ENCODE assay signal across 18 cellular contexts in genomic region chr11:70756341-70756740, GRCh38.
DNase-seq lines count a peak whose midpoint lies in the region; ATAC-seq and TF ChIP-seq lines count a peak whose summit lies in the region.
"Had no signal": no experiment of that assay in that cellular context is flagged by ENCODE, and none has a peak within 500 bp of the region (broad histone marks: within the 10 kb centered on the region; RNA-seq: fewer than 3 reads in every experiment).

No MANE protein-coding gene starts in this region.

- H3K4me1 Mint-ChIP-seq in endodermal cell: no peaks in the 10 kb centered on the region
- H3K4me1 Mint-ChIP-seq: B cell; CD4-positive, CD25-positive, alpha-beta regulatory T cell had no signal

- H3K4me2 ChIP-seq in neural cell (ENCODE audit: low read length): no peak overlapping the region

- no peaks in the 10 kb centered on the region for H4K20me1 ChIP-seq in neural cell (ENCODE audit: insufficient read depth)

- H3K27ac Mint-ChIP-seq in endodermal cell: no peak overlapping the region
- H3K27ac Mint-ChIP-seq: B cell; CD4-positive, CD25-positive, alpha-beta regulatory T cell; CD8-positive, alpha-beta memory T cell had no signal

- H3K4me3 Mint-ChIP-seq in endodermal cell: no peak overlapping the region
- H3K4me3 Mint-ChIP-seq: B cell; CD4-positive, CD25-positive, alpha-beta regulatory T cell; CD8-positive, alpha-beta memory T cell had no signal

- no peak for TF ChIP-seq POLR2A in heart left ventricle (IDR thresholded peaks at IDR 0.05)
- TF ChIP-seq POLR2A in erythroblast (IDR thresholded peaks at IDR 0.05; ENCODE audit: low read length): no peak

- H3K9ac ChIP-seq in endodermal cell (ENCODE audit: extremely low read depth, low read length, poor library complexity, severe bottlenecking) (no peak overlapping the region), neural cell (ENCODE audit: low read length) (peak overlapping the region; percentile 1)
- H3K9ac ChIP-seq: GM23248 had no signal

- H3K79me2 ChIP-seq in neural cell (replicated peaks; ENCODE audit: insufficient read depth, low read length): no peaks in the 10 kb centered on the region

- H3K4me3 ChIP-seq in heart left ventricle: no peak overlapping the region
- H3K4me3 ChIP-seq in endodermal cell (ENCODE audit: low read length): no peak overlapping the region
- H3K4me3 ChIP-seq in neural cell (ENCODE audit: low read length): no peak overlapping the region
- H3K4me3 ChIP-seq: GM23248, HAP-1, K562 had no signal

- H3K9me2 ChIP-seq in neural cell (ENCODE audit: insufficient read depth, low read length): no peaks in the 10 kb centered on the region

- H3K36me3 ChIP-seq in heart left ventricle: no peaks in the 10 kb centered on the region
- no peaks in the 10 kb centered on the region for H3K36me3 ChIP-seq in endodermal cell (ENCODE audit: control insufficient read depth, insufficient read depth, low read length)
- H3K36me3 ChIP-seq in neural cell (ENCODE audit: insufficient read depth, low read length): no peaks in the 10 kb centered on the region
- H3K36me3 ChIP-seq: HAP-1 had no signal

- H3K4me1 ChIP-seq in heart left ventricle (peaks cover 0 to 8% (median 0%) of the 10 kb centered on the region in 12 donors), endodermal cell (ENCODE audit: control insufficient read depth, insufficient read depth, low read length) (no peaks in the 10 kb centered on the region)
- H3K4me1 ChIP-seq: HAP-1 had no signal

- TF ChIP-seq EP300 in neural cell (conservative IDR thresholded peaks at IDR 0.05; ENCODE audit: poor library complexity, severe bottlenecking): no peak

- no peaks in the 10 kb centered on the region for H3F3A ChIP-seq in neural cell (ENCODE audit: insufficient read depth, low read length, poor library complexity, severe bottlenecking)

- H3K27me3 ChIP-seq in heart left ventricle (peaks cover 0 to 18% (median 3%) of the 10 kb centered on the region in 9 donors), endodermal cell (ENCODE audit: control insufficient read depth, insufficient read depth, low read length, poor library complexity, severe bottlenecking) (no peaks in the 10 kb centered on the region), neural cell (ENCODE audit: insufficient read depth, low read depth, low read length) (no peaks in the 10 kb centered on the region)

- TF ChIP-seq CTCF in heart left ventricle (IDR thresholded peaks at IDR 0.05) (no peak), endodermal cell (conservative IDR thresholded peaks at IDR 0.05) (no peak), neural cell (IDR thresholded peaks at IDR 0.05; ENCODE audit: poor library complexity, severe bottlenecking) (no peak)

- DNase-seq in left cardiac atrium (peak; percentile 12), heart left ventricle (no peak), endodermal cell (peak; percentile 46), NCI-H524 treated with DMSO at 0.1 percent for 48 hours (lab: John Stamatoyannopoulos, UW) (no peak), erythroblast (lab: John Stamatoyannopoulos, UW) (no peak), GOT3 (lab: John Stamatoyannopoulos, UW) (no peak)
- DNase-seq: 8988T; CD4-positive, CD25-positive, alpha-beta regulatory T cell; CD8-positive, alpha-beta memory T cell; COR-L47; DMS53; GM23248; IMR-90 had no signal

- intact Hi-C loops in left cardiac atrium (cut with DNase I) (loop anchor here (2.0 to 5.0 kb wide), 2 partner anchors 274 to 290 kb away; no protein-coding TSS in a partner anchor), heart left ventricle (cut with DNase I) (loop anchor here in 1 of 10 donors (5.0 kb wide), 1 partner anchor 189 kb away; no protein-coding TSS in a partner anchor)

- peaks cover 10% of the 10 kb centered on the region for H3K36me3 Mint-ChIP-seq in endodermal cell (ENCODE audit: low read depth)
- H3K36me3 Mint-ChIP-seq: CD4-positive, CD25-positive, alpha-beta regulatory T cell; CD8-positive, alpha-beta memory T cell had no signal

- H3K9me3 ChIP-seq in heart left ventricle (peaks cover 0 to 6% (median under 1%) of the 10 kb centered on the region in 12 donors), endodermal cell (ENCODE audit: control insufficient read depth, low read length) (peaks cover 3% of the 10 kb centered on the region), neural cell (ENCODE audit: low read length) (peaks cover under 1% of the 10 kb centered on the region)

- WGBS in heart left ventricle, 4 donors: 79 to 91% (median 89%) methylated on average over 7 to 8 of the region's 8 CpGs
- WGBS in endodermal cell (ENCODE audit: insufficient coverage in 1 of 2, insufficient read length in 1 of 2), 2 experiments: 88 to 92% methylated on average over 5 to 8 of the region's 8 CpGs

- no peak overlapping the region for H2AFZ ChIP-seq in neural cell (ENCODE audit: low read depth, low read length)
- H2AFZ ChIP-seq: GM23248 had no signal

- H3K27ac ChIP-seq in heart left ventricle (no peak overlapping the region), endodermal cell (ENCODE audit: low read depth, low read length) (no peak overlapping the region), neural cell (ENCODE audit: low read length) (no peak overlapping the region)
- H3K27ac ChIP-seq: GM23248 had no signal

- TF ChIP-seq RAD21 in neural cell (conservative IDR thresholded peaks at IDR 0.05): no peak

- H3K9me3 Mint-ChIP-seq in endodermal cell: peaks cover 16% of the 10 kb centered on the region

- H3K27me3 Mint-ChIP-seq in endodermal cell (ENCODE audit: insufficient read depth): no peaks in the 10 kb centered on the region

- ATAC-seq in left cardiac atrium (no peak), heart left ventricle (no peak), GM18520 (IDR thresholded peaks at IDR 0.05; ENCODE audit: unreplicated experiment) (no peak)

TF ChIP-seq in neural cell, 6 proteins besides CTCF, POLR2A, EP300 and RAD21:
- TF ChIP-seq TAF1 (IDR thresholded peaks at IDR 0.05; ENCODE audit: low read depth) (no peak), REST (IDR thresholded peaks at IDR 0.05; ENCODE audit: borderline replicate concordance) (no peak), EZH2 (IDR thresholded peaks at IDR 0.05; ENCODE audit: borderline replicate concordance, insufficient read depth, low read length, poor library complexity, severe bottlenecking) (no peak), POLR2AphosphoS5 (IDR thresholded peaks at IDR 0.05) (no peak), SMC3 (conservative IDR thresholded peaks at IDR 0.05; ENCODE audit: poor library complexity) (no peak), MXI1 (conservative IDR thresholded peaks at IDR 0.05; ENCODE audit: poor library complexity, severe bottlenecking) (no peak)

Comparison
In these comparisons a context has a peak if more than half of its experiments do, and no peak if none do; other contexts are left out.
1. DNase-seq: peak in left cardiac atrium (single experiment) and endodermal cell (single experiment); none in heart left ventricle (0 of 5), NCI-H524 treated with DMSO at 0.1 percent for 48 hours (single experiment), erythroblast (0 of 2) and GOT3 (single experiment).